ENCODE assay signal across 9 cellular contexts in the genomic region with DNA sequence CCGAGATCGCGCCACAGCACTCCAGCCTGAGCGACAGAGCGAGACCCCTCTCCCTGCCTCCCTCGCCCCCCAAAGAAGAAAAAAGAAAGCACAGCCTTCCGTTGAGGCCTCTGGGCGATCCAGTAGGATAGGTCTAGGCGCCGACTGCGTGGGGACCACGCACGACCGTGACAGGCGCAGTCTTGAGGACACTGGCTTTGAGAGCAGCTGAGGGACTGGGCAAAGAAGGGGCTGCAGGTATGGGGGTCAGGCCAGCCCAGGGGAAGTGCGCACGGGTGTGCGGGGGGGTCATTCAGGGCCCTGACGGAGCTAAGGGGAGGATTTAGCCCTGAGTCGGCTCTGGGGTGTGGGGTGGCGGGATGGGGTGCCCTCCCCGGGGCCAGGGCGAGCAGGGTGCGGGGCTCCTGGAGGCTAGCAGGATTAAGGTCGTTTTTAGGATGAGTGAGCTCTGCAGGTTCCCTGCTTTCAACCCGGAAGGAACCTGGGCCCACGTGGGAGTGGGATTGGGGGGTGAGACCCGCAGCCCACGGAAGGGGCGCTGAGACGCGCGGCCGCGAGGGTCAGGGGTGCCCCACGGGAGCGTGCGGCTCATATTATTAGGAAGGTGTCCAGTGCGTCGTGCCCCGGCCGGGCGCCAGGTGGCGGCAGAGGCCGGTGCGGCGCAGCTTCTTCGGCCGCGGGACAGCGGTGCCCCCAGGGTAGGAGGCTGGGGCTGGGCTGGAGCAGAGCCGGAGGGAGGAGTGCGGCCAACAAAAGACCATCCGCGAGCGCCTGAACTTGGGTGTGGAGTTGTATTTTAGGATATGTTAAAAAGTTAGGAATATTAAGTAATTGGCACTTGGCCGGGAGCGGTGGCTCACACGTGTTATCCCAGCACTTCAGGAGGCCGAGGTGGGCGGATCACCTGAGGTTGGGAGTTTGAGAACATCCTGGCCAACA. TPM values are rescaled to one million over a fixed set of nuclear protein-coding genes. Genes with fewer than 3 reads are reported as not detected.
DNase-seq lines count a peak whose midpoint lies in the region; ATAC-seq, FAIRE-seq and TF ChIP-seq lines count a peak whose summit lies in the region.
"Had no signal": no experiment of that assay in that cellular context is flagged by ENCODE, and none has a peak within 500 bp of the region (broad histone marks: within the 10 kb centered on the region; RNA-seq: fewer than 3 reads in every experiment).

No MANE protein-coding gene starts in this region.

- H3K36me3 ChIP-seq in CD8-positive, alpha-beta memory T cell (ENCODE audit: insufficient read depth, low read length): no peaks in the 10 kb centered on the region
- no peaks in the 10 kb centered on the region for H3K36me3 ChIP-seq in thyroid gland

- H3K27ac Mint-ChIP-seq in CD8-positive, alpha-beta memory T cell: no peak overlapping the region

- CTCF ChIA-PET in CD8-positive, alpha-beta memory T cell (lab: Charles Lee): interaction anchor here (0.9 to 4.8 kb wide), 30 partner anchors 10 to 253 kb away, joined by 3 to 58 read pairs (median 4); no protein-coding TSS in a partner anchor

- no peak for TF ChIP-seq POLR2A in thyroid gland (IDR thresholded peaks at IDR 0.05)

- POLR2A ChIA-PET in CD8-positive, alpha-beta memory T cell (lab: Charles Lee): interaction anchor here (0.6 kb wide), 1 partner anchor 17 kb away, joined by 3 read pairs; no protein-coding TSS in a partner anchor

- intact Hi-C loops in thyroid gland (cut with DNase I): loop anchor here (10.0 kb wide), 2 partner anchors 83 to 183 kb away; no protein-coding TSS in a partner anchor

- no peaks in the 10 kb centered on the region for H3K9me3 ChIP-seq in CD8-positive, alpha-beta memory T cell (ENCODE audit: low read length)
- H3K9me3 ChIP-seq in thyroid gland: no peaks in the 10 kb centered on the region

- H3K27ac ChIP-seq in CD8-positive, alpha-beta memory T cell (ENCODE audit: low read depth, low read length): no peak overlapping the region
- no peak overlapping the region for H3K27ac ChIP-seq in thyroid gland

- H3K27me3 ChIP-seq in CD8-positive, alpha-beta memory T cell (ENCODE audit: insufficient read depth, low read length, poor library complexity, severe bottlenecking): no peaks in the 10 kb centered on the region
- H3K27me3 ChIP-seq in thyroid gland: no peaks in the 10 kb centered on the region

- peak; percentile 18 to 60 (median 30) for DNase-seq in CD8-positive, alpha-beta memory T cell
- DNase-seq in GM19239 (ENCODE audit: insufficient read length, low spot score): peak; percentile 83
- peak; percentile 66 for DNase-seq in NCI-H748 (lab: John Stamatoyannopoulos, UW; ENCODE audit: unreplicated experiment)
- DNase-seq in activated T-cell treated with anti-CD3 and anti-CD28 coated beads for 1 hour (ENCODE audit: low read depth): peak; percentile 24
- DNase-seq in myocyte (ENCODE audit: low read depth): peak; percentile 37
- peak; percentile 45 to 55 for DNase-seq in thyroid gland

- no peak overlapping the region for H3K4me3 ChIP-seq in CD8-positive, alpha-beta memory T cell (ENCODE audit: low read length)
- peak overlapping the region in 1 of 3 donors; percentile 12 for H3K4me3 ChIP-seq in thyroid gland (replicated peaks in 1 of 3)

- 25 to 28% methylated on average over 41 to 43 of the region's 61 CpGs for WGBS in thyroid gland, 2 donors

- H3K9me3 Mint-ChIP-seq in CD8-positive, alpha-beta memory T cell: peaks cover 0 to 4% (median 0%) of the 10 kb centered on the region in 5 donors

- H3K4me1 ChIP-seq in CD8-positive, alpha-beta memory T cell (ENCODE audit: insufficient read depth, low read length): peaks cover 5% of the 10 kb centered on the region
- H3K4me1 ChIP-seq in thyroid gland: peaks cover 0 to 16% of the 10 kb centered on the region in 2 donors

- peak; percentile 65 to 96 (median 80) for TF ChIP-seq CTCF in thyroid gland (IDR thresholded peaks at IDR 0.05)

- ATAC-seq in HG03159 (IDR thresholded peaks at IDR 0.05; ENCODE audit: unreplicated experiment) (peak; percentile 96), esophagus mucosa (peak; percentile 70)

- H3K4me3 Mint-ChIP-seq in CD8-positive, alpha-beta memory T cell: peak overlapping the region in 5 of 7 donors; percentile 43 to 69 (median 57)

- peaks cover 10 to 28% of the 10 kb centered on the region in 2 donors for H3K27me3 Mint-ChIP-seq in CD8-positive, alpha-beta memory T cell

- peaks cover 0 to 5% (median 1%) of the 10 kb centered on the region in 3 donors for H3K36me3 Mint-ChIP-seq in CD8-positive, alpha-beta memory T cell

- peak; percentile 52 for FAIRE-seq in GM19239 (lab: Jason Lieb, UNC)
- FAIRE-seq: TTC549 had no signal

- H3K4me1 Mint-ChIP-seq in CD8-positive, alpha-beta memory T cell: peaks cover 8 to 18% (median 10%) of the 10 kb centered on the region in 3 donors

RNA-seq across cellular contexts. Expression of a gene that starts 20.5 kb away (rescaled TPM):
- total RNA-seq in CD8-positive, alpha-beta memory T cell: 10 to 100 TPM; 13.4 to 15.9 TPM
- polyA plus RNA-seq in CD8-positive, alpha-beta memory T cell: 11.1 TPM
- total RNA-seq in esophagus mucosa (8.9 TPM), myocyte (6.3 and 10.4 TPM in 2 replicates), thyroid gland (10 to 100 TPM; 15.6 to 28.0 (median 20.6) TPM)
- polyA plus RNA-seq in myocyte (2012): 4.3 TPM

Comparison
In these comparisons a context has a peak if more than half of its experiments do, and no peak if none do; other contexts are left out.
1. DNase-seq: peak in every context shown above with its lines; median percentile 83 in GM19239; 66 in NCI-H748; 50 in thyroid gland; 37 in myocyte; 30 in CD8-positive, alpha-beta memory T cell; 24 in activated T-cell treated with anti-CD3 and anti-CD28 coated beads for 1 hour.